In the genomic region with DNA sequence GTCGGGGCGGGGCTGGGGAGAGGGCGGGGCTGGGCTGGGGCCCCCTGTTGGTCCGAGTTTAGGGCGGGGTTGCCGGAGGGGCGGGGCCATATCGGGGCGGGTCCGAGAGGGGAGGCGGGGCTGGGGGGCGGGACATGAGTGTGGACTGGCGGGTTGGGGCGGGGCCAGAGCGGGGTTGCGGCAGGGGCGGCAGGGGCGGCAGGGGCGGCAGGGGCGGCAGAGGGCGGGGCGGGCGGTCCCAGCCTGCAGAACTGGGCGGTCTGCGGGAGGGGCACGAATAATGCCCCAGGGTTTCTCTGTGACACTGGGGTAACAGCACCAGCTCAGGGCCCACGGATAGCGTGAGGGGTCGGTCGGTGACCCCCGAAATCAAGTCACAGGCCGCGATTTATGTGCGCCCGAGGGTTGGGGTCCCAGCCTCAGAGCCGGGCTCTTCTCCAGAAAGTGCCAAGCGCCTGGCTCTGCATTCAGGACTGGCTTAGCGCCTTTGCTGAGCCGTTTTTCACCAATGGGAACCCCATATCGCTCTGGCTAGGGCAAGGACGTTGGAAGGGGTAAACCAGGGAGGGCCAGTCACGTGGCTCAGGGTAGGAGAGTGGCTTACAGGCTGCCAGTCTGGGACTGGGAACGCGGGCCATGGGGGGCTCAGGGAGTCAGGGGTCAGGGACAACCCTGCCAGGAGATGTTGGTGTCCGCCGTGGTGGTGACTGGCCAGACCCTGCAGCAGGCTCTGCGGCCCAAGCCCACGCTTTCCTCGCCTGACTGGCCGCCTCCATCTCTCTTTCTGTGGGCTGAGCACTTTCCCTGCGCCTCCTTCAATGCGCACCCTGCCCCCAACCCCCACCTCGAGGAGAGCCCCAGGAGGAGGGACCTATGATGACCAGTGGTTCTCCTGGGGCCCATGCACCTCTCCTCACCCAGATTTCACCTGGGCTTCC, we compare ENCODE assay signal across 9 cellular contexts. TPM values are rescaled to one million over a fixed set of nuclear protein-coding genes. Genes with fewer than 3 reads are reported as not detected.
DNase-seq lines count a peak whose midpoint lies in the region; ATAC-seq, FAIRE-seq and TF ChIP-seq lines count a peak whose summit lies in the region.
"Had no signal": no experiment of that assay in that cellular context is flagged by ENCODE, and none has a peak within 500 bp of the region (broad histone marks: within the 10 kb centered on the region; RNA-seq: fewer than 3 reads in every experiment).

No MANE protein-coding gene starts in this region.

- H3K9me2 ChIP-seq in DOHH2 (replicated peaks; ENCODE audit: control insufficient read depth, low read length): no peaks in the 10 kb centered on the region

- BruUV-seq in HepG2 (replicated peaks; lab: Mats Ljungman, UMichigan): no TSS peak

- H3K9ac ChIP-seq in colonic mucosa (ENCODE audit: low read depth in 2 of 2, low read length in 2 of 2) (peak overlapping the region; percentile 57 to 92), HepG2 (ENCODE audit: insufficient read depth, low read depth, low read length) (peak overlapping the region; percentile 83)

- H3K36me3 ChIP-seq in DOHH2 (ENCODE audit: control insufficient read depth, low read length): peaks cover 30% of the 10 kb centered on the region
- H3K36me3 ChIP-seq in colonic mucosa: no peaks in the 10 kb centered on the region
- H3K36me3 ChIP-seq in HepG2 (replicated peaks in 1 of 2; ENCODE audit: control insufficient read depth in 1 of 2, insufficient read depth in 2 of 2, low read length in 2 of 2): no peaks in the 10 kb centered on the region; a peak in 1 of 5 replicates

- CTCF ChIA-PET in HepG2 (lab: Yijun Ruan, JAX; ENCODE audit: low intra/inter-chr PET ratio, low total read pairs): no interaction called here

- POLR2A ChIA-PET in HepG2 (lab: Yijun Ruan, JAX): interaction anchor here (0.9 to 2.1 kb wide), 12 partner anchors 10 to 60 kb away, joined by 3 to 13 read pairs (median 4); partner anchors contain the start of genes RHOT2, STUB1, WDR24 and WDR90

- no peaks in the 10 kb centered on the region for H4K20me1 ChIP-seq in DOHH2 (ENCODE audit: control insufficient read depth, insufficient read depth, low read depth, low read length)
- no peaks in the 10 kb centered on the region for H4K20me1 ChIP-seq in HepG2 (ENCODE audit: insufficient read depth, low read length)

- H3K79me2 ChIP-seq in DOHH2 (ENCODE audit: control insufficient read depth, low read length): peaks cover 41% of the 10 kb centered on the region
- H3K79me2 ChIP-seq in HepG2 (ENCODE audit: insufficient read depth, low read length): peaks cover 6% of the 10 kb centered on the region

- H3K4me3 ChIP-seq in DOHH2 (ENCODE audit: low read length): peak overlapping the region; percentile 82
- peak overlapping the region; percentile 87 for H3K4me3 ChIP-seq in colonic mucosa
- H3K4me3 ChIP-seq in HepG2 (replicated peaks in 1 of 3; ENCODE audit: insufficient read depth in 1 of 3, low read depth in 2 of 3, low read length in 3 of 3): peak overlapping the region; percentile 90 to 94 (median 92)

- peak; percentile 85 to 93 for DNase-seq in activated CD4-positive, alpha-beta T cell treated with anti-CD3 and anti-CD28 coated beads for 4 hours
- DNase-seq in colonic mucosa: peak; percentile 95
- DNase-seq in HepG2 (ENCODE audit: low spot score): peak; percentile 37
- peak; percentile 83 for DNase-seq in stimulated activated CD4-positive, alpha-beta T cell treated with anti-CD3 and anti-CD28 coated beads, Interleukin-2, amount 100 ng/mL, for 4 hours (ENCODE audit: low read depth)
- DNase-seq in foreskin melanocyte: no peak
- no peak for DNase-seq in OCI-M2 (lab: John Stamatoyannopoulos, UW; ENCODE audit: unreplicated experiment)

- H3K9me3 ChIP-seq in DOHH2 (ENCODE audit: control insufficient read depth, insufficient read depth, low read length) (no peaks in the 10 kb centered on the region), colonic mucosa (no peaks in the 10 kb centered on the region), HepG2 (ENCODE audit: low read length) (no peaks in the 10 kb centered on the region)

- H3F3A ChIP-seq in DOHH2 (ENCODE audit: control insufficient read depth, insufficient read depth): peaks cover 16% of the 10 kb centered on the region

- TF ChIP-seq POLR2A in HepG2 (IDR thresholded peaks at IDR 0.05; ENCODE audit: insufficient read depth in 1 of 2, low read depth in 2 of 2, low read length in 2 of 2): no peak; a peak in 1 of 4 replicates

- H3K4me2 ChIP-seq in DOHH2 (ENCODE audit: low read length) (peak overlapping the region; percentile 95), HepG2 (ENCODE audit: low read depth, low read length) (peak overlapping the region; percentile 98)

- peak; percentile 13 for ATAC-seq in HepG2

- no peak overlapping the region for H2AFZ ChIP-seq in HepG2 (ENCODE audit: low read length)

- H3K27ac ChIP-seq in DOHH2 (ENCODE audit: low read depth, low read length): peak overlapping the region; percentile 67
- peak overlapping the region; percentile 94 for H3K27ac ChIP-seq in colonic mucosa
- H3K27ac ChIP-seq in HepG2 (ENCODE audit: extremely low read length, insufficient read depth, low read length): peak overlapping the region; percentile 88

- FAIRE-seq in HepG2 (lab: Jason Lieb, UNC): no peak
- FAIRE-seq: endometrium had no signal

- no peak for TF ChIP-seq CTCF in DOHH2 (IDR thresholded peaks at IDR 0.05; ENCODE audit: low read depth, low read length, poor library complexity, severe bottlenecking)
- no peak for TF ChIP-seq CTCF in colonic mucosa (IDR thresholded peaks at IDR 0.05)
- TF ChIP-seq CTCF in HepG2 (CRISPR knock-in tag; IDR thresholded peaks at IDR 0.05): no peak

- peaks cover 48% of the 10 kb centered on the region for H3K4me1 ChIP-seq in DOHH2 (ENCODE audit: control insufficient read depth, low read length)
- peaks cover 6% of the 10 kb centered on the region for H3K4me1 ChIP-seq in colonic mucosa
- H3K4me1 ChIP-seq in HepG2 (ENCODE audit: insufficient read depth, low read length): peaks cover 37% of the 10 kb centered on the region

- WGBS in HepG2 (ENCODE audit: low lambda C conversion rate): 34% methylated on average over 15 of the region's 53 CpGs

- intact Hi-C loops in colonic mucosa (cut with DNase I): no loop called here
- intact Hi-C loops in HepG2 (cut with micrococcal nuclease; ENCODE audit: unreplicated experiment): no loop called here

- in situ Hi-C loops in HepG2 (cut with HindIII; ENCODE audit: extremely low pct_ligation_motif_present, low pct_unique_long_range_greater_than_20kb): no loop called here

- no peak for TF ChIP-seq EP300 in Ishikawa (IDR thresholded peaks at IDR 0.05; ENCODE audit: borderline replicate concordance)
- TF ChIP-seq EP300 in HepG2 (IDR thresholded peaks at IDR 0.05; ENCODE audit: low read depth in 2 of 2, low read length in 2 of 2): no peak
- no peak for TF ChIP-seq EP300 in HepG2 (CRISPR knock-in tag; IDR thresholded peaks at IDR 0.05; ENCODE audit: borderline replicate concordance)

- H3K27me3 ChIP-seq in DOHH2 (ENCODE audit: control insufficient read depth, low read length) (no peaks in the 10 kb centered on the region), colonic mucosa (no peaks in the 10 kb centered on the region), HepG2 (ENCODE audit: control insufficient read depth in 1 of 2, insufficient read depth in 2 of 2, low read length in 2 of 2) (no peaks in the 10 kb centered on the region)

- TF ChIP-seq RAD21 in Ishikawa (IDR thresholded peaks at IDR 0.05; ENCODE audit: low read depth): no peak
- TF ChIP-seq RAD21 in HepG2 (CRISPR knock-in tag; IDR thresholded peaks at IDR 0.05): no peak

RNA-seq across cellular contexts. Expression of gene METTL26, which starts 1.2 kb away (rescaled TPM):
- total RNA-seq in colonic mucosa (100 to 1,000 TPM in 1 of 2 donors, 10 to 100 TPM in 1; 43.7 to 102 TPM), HepG2 (2016; rRNA removed; fragmentation: Illumina TruSeq; extraction: Trizol) (70.1 and 75.1 TPM in 2 replicates)
- 106 and 145 TPM in 2 replicates for total RNA-seq in HepG2 (2016; cell fraction: cytosol; rRNA removed; fragmentation: Illumina TruSeq; extraction: Trizol; ENCODE audit: low read depth)
- total RNA-seq in HepG2 (2016; cell fraction: insoluble cytoplasmic fraction; rRNA removed; fragmentation: Illumina TruSeq; extraction: Trizol): 72.6 and 72.8 TPM in 2 replicates
- total RNA-seq in HepG2 (2016; cell fraction: membrane; rRNA removed; fragmentation: Illumina TruSeq; extraction: Trizol): 85.6 and 121 TPM in 2 replicates
- 25.9 and 26.1 TPM in 2 replicates for total RNA-seq in HepG2 (2016; cell fraction: nucleus; rRNA removed; fragmentation: Illumina TruSeq; extraction: Trizol)
- 65.5 and 65.8 TPM in 2 replicates for polyA plus RNA-seq in HepG2 (2011; rRNA removed)
- 61.3 and 112 TPM in 2 replicates for polyA plus RNA-seq in HepG2 (2011; cell fraction: cytosol; rRNA removed)
- polyA plus RNA-seq in HepG2 (2011; cell fraction: nucleus; rRNA removed): 121 and 152 TPM in 2 replicates
- polyA plus RNA-seq in HepG2 (2012): 40.7 and 43.0 TPM in 2 replicates
- 158 and 183 TPM in 2 replicates for polyA plus RNA-seq in HepG2 (2016; cell fraction: cytosol; fragmentation: Illumina TruSeq; extraction: Trizol; ENCODE audit: low read depth)
- 91.6 and 101 TPM in 2 replicates for polyA plus RNA-seq in HepG2 (2016; cell fraction: insoluble cytoplasmic fraction; fragmentation: Illumina TruSeq; extraction: Trizol; ENCODE audit: low read depth)
- polyA plus RNA-seq in HepG2 (2016; cell fraction: membrane; fragmentation: Illumina TruSeq; extraction: Trizol; ENCODE audit: low read depth): 118 and 119 TPM in 2 replicates
- 66.7 and 70.0 TPM in 2 replicates for polyA plus RNA-seq in HepG2 (2016; cell fraction: nucleus; fragmentation: Illumina TruSeq; extraction: Trizol; ENCODE audit: insufficient read depth, low read depth)
- 66.6 and 95.2 TPM in 2 replicates for polyA minus RNA-seq in HepG2 (2011; rRNA and poly(A)+ RNA removed; ENCODE audit: low replicate concordance)
- polyA minus RNA-seq in HepG2 (2011; cell fraction: cytosol; rRNA and poly(A)+ RNA removed): 30.0 and 37.0 TPM in 2 replicates
- polyA minus RNA-seq in HepG2 (2011; cell fraction: nucleus; rRNA and poly(A)+ RNA removed): 15.3 and 23.3 TPM in 2 replicates

RNA-seq across cellular contexts. Expression of gene MCRIP2, which starts 4.3 kb away (rescaled TPM):
- 100 to 1,000 TPM; 132 to 158 TPM for total RNA-seq in colonic mucosa
- total RNA-seq in HepG2 (2016; rRNA removed; fragmentation: Illumina TruSeq; extraction: Trizol): 54.6 and 76.7 TPM in 2 replicates
- 213 and 245 TPM in 2 replicates for total RNA-seq in HepG2 (2016; cell fraction: cytosol; rRNA removed; fragmentation: Illumina TruSeq; extraction: Trizol; ENCODE audit: low read depth)
- 53.9 and 78.9 TPM in 2 replicates for total RNA-seq in HepG2 (2016; cell fraction: insoluble cytoplasmic fraction; rRNA removed; fragmentation: Illumina TruSeq; extraction: Trizol)
- 142 and 185 TPM in 2 replicates for total RNA-seq in HepG2 (2016; cell fraction: membrane; rRNA removed; fragmentation: Illumina TruSeq; extraction: Trizol)
- total RNA-seq in HepG2 (2016; cell fraction: nucleus; rRNA removed; fragmentation: Illumina TruSeq; extraction: Trizol): 43.6 and 55.4 TPM in 2 replicates
- 39.6 and 50.7 TPM in 2 replicates for polyA plus RNA-seq in HepG2 (2011; rRNA removed)
- polyA plus RNA-seq in HepG2 (2011; cell fraction: cytosol; rRNA removed): 28.2 and 61.1 TPM in 2 replicates
- 96.2 and 105 TPM in 2 replicates for polyA plus RNA-seq in HepG2 (2011; cell fraction: nucleus; rRNA removed)
- polyA plus RNA-seq in HepG2 (2012): 16.1 and 33.3 TPM in 2 replicates
- polyA plus RNA-seq in HepG2 (2016; cell fraction: cytosol; fragmentation: Illumina TruSeq; extraction: Trizol; ENCODE audit: low read depth): 190 and 204 TPM in 2 replicates
- 37.1 and 43.7 TPM in 2 replicates for polyA plus RNA-seq in HepG2 (2016; cell fraction: insoluble cytoplasmic fraction; fragmentation: Illumina TruSeq; extraction: Trizol; ENCODE audit: low read depth)
- 110 and 119 TPM in 2 replicates for polyA plus RNA-seq in HepG2 (2016; cell fraction: membrane; fragmentation: Illumina TruSeq; extraction: Trizol; ENCODE audit: low read depth)
- 85.1 and 93.5 TPM in 2 replicates for polyA plus RNA-seq in HepG2 (2016; cell fraction: nucleus; fragmentation: Illumina TruSeq; extraction: Trizol; ENCODE audit: insufficient read depth, low read depth)
- 21.1 and 22.3 TPM in 2 replicates for polyA minus RNA-seq in HepG2 (2011; rRNA and poly(A)+ RNA removed; ENCODE audit: low replicate concordance)
- polyA minus RNA-seq in HepG2 (2011; cell fraction: cytosol; rRNA and poly(A)+ RNA removed): 13.8 and 16.0 TPM in 2 replicates
- polyA minus RNA-seq in HepG2 (2011; cell fraction: nucleus; rRNA and poly(A)+ RNA removed): 14.9 and 18.2 TPM in 2 replicates

RNA-seq across cellular contexts. Expression of gene WFIKKN1, which starts 6.6 kb away (rescaled TPM):
- total RNA-seq in colonic mucosa: 1 to 10 TPM in 1 of 2 donors, under 1 TPM in 1; 0.80 to 1.1 TPM
- 2.4 and 4.9 TPM in 2 replicates for total RNA-seq in HepG2 (2016; rRNA removed; fragmentation: Illumina TruSeq; extraction: Trizol)
- 0.61 and 0.88 TPM in 2 replicates for total RNA-seq in HepG2 (2016; cell fraction: cytosol; rRNA removed; fragmentation: Illumina TruSeq; extraction: Trizol; ENCODE audit: low read depth)
- total RNA-seq in HepG2 (2016; cell fraction: insoluble cytoplasmic fraction; rRNA removed; fragmentation: Illumina TruSeq; extraction: Trizol): 2.1 and 4.8 TPM in 2 replicates
- 1.1 and 1.8 TPM in 2 replicates for total RNA-seq in HepG2 (2016; cell fraction: membrane; rRNA removed; fragmentation: Illumina TruSeq; extraction: Trizol)
- 3.0 and 3.4 TPM in 2 replicates for total RNA-seq in HepG2 (2016; cell fraction: nucleus; rRNA removed; fragmentation: Illumina TruSeq; extraction: Trizol)
- 1.7 and 2.9 TPM in 2 replicates for polyA plus RNA-seq in HepG2 (2011; rRNA removed)
- polyA plus RNA-seq in HepG2 (2011; cell fraction: cytosol; rRNA removed): 2.6 and 4.2 TPM in 2 replicates
- polyA plus RNA-seq in HepG2 (2011; cell fraction: nucleus; rRNA removed): 4.0 and 4.2 TPM in 2 replicates
- 1.7 and 2.2 TPM in 2 replicates for polyA plus RNA-seq in HepG2 (2012)
- polyA plus RNA-seq in HepG2 (2016; cell fraction: cytosol; fragmentation: Illumina TruSeq; extraction: Trizol; ENCODE audit: low read depth): 0.58 and 0.66 TPM in 2 replicates
- polyA plus RNA-seq in HepG2 (2016; cell fraction: insoluble cytoplasmic fraction; fragmentation: Illumina TruSeq; extraction: Trizol; ENCODE audit: low read depth): 2.6 and 2.7 TPM in 2 replicates
- 0.93 and 1.1 TPM in 2 replicates for polyA plus RNA-seq in HepG2 (2016; cell fraction: membrane; fragmentation: Illumina TruSeq; extraction: Trizol; ENCODE audit: low read depth)
- 5.9 and 6.7 TPM in 2 replicates for polyA plus RNA-seq in HepG2 (2016; cell fraction: nucleus; fragmentation: Illumina TruSeq; extraction: Trizol; ENCODE audit: insufficient read depth, low read depth)
- polyA minus RNA-seq in HepG2 (2011; rRNA and poly(A)+ RNA removed; ENCODE audit: low replicate concordance): 3.9 and 5.4 TPM in 2 replicates
- polyA minus RNA-seq in HepG2 (2011; cell fraction: cytosol; rRNA and poly(A)+ RNA removed): 3.1 and 4.6 TPM in 2 replicates
- polyA minus RNA-seq in HepG2 (2011; cell fraction: nucleus; rRNA and poly(A)+ RNA removed): 1.0 and 1.7 TPM in 2 replicates

RNA-seq across cellular contexts. Expression of gene WDR90, which starts 11.8 kb away (rescaled TPM):
- total RNA-seq in colonic mucosa: 100 to 1,000 TPM in 1 of 2 donors, 10 to 100 TPM in 1; 25.1 to 122 TPM
- 10.2 and 28.9 TPM in 2 replicates for total RNA-seq in HepG2 (2016; rRNA removed; fragmentation: Illumina TruSeq; extraction: Trizol)
- total RNA-seq in HepG2 (2016; cell fraction: cytosol; rRNA removed; fragmentation: Illumina TruSeq; extraction: Trizol; ENCODE audit: low read depth): 8.3 and 8.4 TPM in 2 replicates
- 10.2 and 31.3 TPM in 2 replicates for total RNA-seq in HepG2 (2016; cell fraction: insoluble cytoplasmic fraction; rRNA removed; fragmentation: Illumina TruSeq; extraction: Trizol)
- total RNA-seq in HepG2 (2016; cell fraction: membrane; rRNA removed; fragmentation: Illumina TruSeq; extraction: Trizol): 9.7 and 10.7 TPM in 2 replicates
- 40.6 and 49.4 TPM in 2 replicates for total RNA-seq in HepG2 (2016; cell fraction: nucleus; rRNA removed; fragmentation: Illumina TruSeq; extraction: Trizol)
- polyA plus RNA-seq in HepG2 (2011; rRNA removed): 11.1 and 14.9 TPM in 2 replicates
- polyA plus RNA-seq in HepG2 (2011; cell fraction: cytosol; rRNA removed): 3.4 and 7.3 TPM in 2 replicates
- 165 and 272 TPM in 2 replicates for polyA plus RNA-seq in HepG2 (2011; cell fraction: nucleus; rRNA removed)
- 8.4 and 11.0 TPM in 2 replicates for polyA plus RNA-seq in HepG2 (2012)
- 2.6 and 2.7 TPM in 2 replicates for polyA plus RNA-seq in HepG2 (2016; cell fraction: cytosol; fragmentation: Illumina TruSeq; extraction: Trizol; ENCODE audit: low read depth)
- 9.7 and 12.6 TPM in 2 replicates for polyA plus RNA-seq in HepG2 (2016; cell fraction: insoluble cytoplasmic fraction; fragmentation: Illumina TruSeq; extraction: Trizol; ENCODE audit: low read depth)
- 5.3 TPM in 2 replicates for polyA plus RNA-seq in HepG2 (2016; cell fraction: membrane; fragmentation: Illumina TruSeq; extraction: Trizol; ENCODE audit: low read depth)
- 127 and 129 TPM in 2 replicates for polyA plus RNA-seq in HepG2 (2016; cell fraction: nucleus; fragmentation: Illumina TruSeq; extraction: Trizol; ENCODE audit: insufficient read depth, low read depth)
- polyA minus RNA-seq in HepG2 (2011; rRNA and poly(A)+ RNA removed; ENCODE audit: low replicate concordance): 12.2 and 29.3 TPM in 2 replicates
- polyA minus RNA-seq in HepG2 (2011; cell fraction: cytosol; rRNA and poly(A)+ RNA removed): 3.2 and 14.2 TPM in 2 replicates
- 15.8 and 22.4 TPM in 2 replicates for polyA minus RNA-seq in HepG2 (2011; cell fraction: nucleus; rRNA and poly(A)+ RNA removed)

RNA-seq across cellular contexts. Expression of gene RHOT2, which starts 30.6 kb away (rescaled TPM):
- total RNA-seq in colonic mucosa: 100 to 1,000 TPM; 112 to 182 TPM
- 34.1 and 63.6 TPM in 2 replicates for total RNA-seq in HepG2 (2016; rRNA removed; fragmentation: Illumina TruSeq; extraction: Trizol)
- total RNA-seq in HepG2 (2016; cell fraction: cytosol; rRNA removed; fragmentation: Illumina TruSeq; extraction: Trizol; ENCODE audit: low read depth): 17.1 and 18.2 TPM in 2 replicates
- total RNA-seq in HepG2 (2016; cell fraction: insoluble cytoplasmic fraction; rRNA removed; fragmentation: Illumina TruSeq; extraction: Trizol): 29.4 and 68.9 TPM in 2 replicates
- 23.2 and 28.4 TPM in 2 replicates for total RNA-seq in HepG2 (2016; cell fraction: membrane; rRNA removed; fragmentation: Illumina TruSeq; extraction: Trizol)
- 78.3 and 79.1 TPM in 2 replicates for total RNA-seq in HepG2 (2016; cell fraction: nucleus; rRNA removed; fragmentation: Illumina TruSeq; extraction: Trizol)
- polyA plus RNA-seq in HepG2 (2011; rRNA removed): 76.9 and 104 TPM in 2 replicates
- 24.1 and 52.3 TPM in 2 replicates for polyA plus RNA-seq in HepG2 (2011; cell fraction: cytosol; rRNA removed)
- polyA plus RNA-seq in HepG2 (2011; cell fraction: nucleus; rRNA removed): 959 and 1,318 TPM in 2 replicates
- 36.6 and 59.1 TPM in 2 replicates for polyA plus RNA-seq in HepG2 (2012)
- polyA plus RNA-seq in HepG2 (2016; cell fraction: cytosol; fragmentation: Illumina TruSeq; extraction: Trizol; ENCODE audit: low read depth): 14.1 and 16.7 TPM in 2 replicates
- polyA plus RNA-seq in HepG2 (2016; cell fraction: insoluble cytoplasmic fraction; fragmentation: Illumina TruSeq; extraction: Trizol; ENCODE audit: low read depth): 34.3 and 41.8 TPM in 2 replicates
- 19.1 and 22.6 TPM in 2 replicates for polyA plus RNA-seq in HepG2 (2016; cell fraction: membrane; fragmentation: Illumina TruSeq; extraction: Trizol; ENCODE audit: low read depth)
- polyA plus RNA-seq in HepG2 (2016; cell fraction: nucleus; fragmentation: Illumina TruSeq; extraction: Trizol; ENCODE audit: insufficient read depth, low read depth): 215 and 253 TPM in 2 replicates
- 36.6 and 76.1 TPM in 2 replicates for polyA minus RNA-seq in HepG2 (2011; rRNA and poly(A)+ RNA removed; ENCODE audit: low replicate concordance)
- 23.0 and 32.0 TPM in 2 replicates for polyA minus RNA-seq in HepG2 (2011; cell fraction: cytosol; rRNA and poly(A)+ RNA removed)
- 71.6 and 76.3 TPM in 2 replicates for polyA minus RNA-seq in HepG2 (2011; cell fraction: nucleus; rRNA and poly(A)+ RNA removed)

Comparison
In these comparisons a context has a peak if more than half of its experiments do, and no peak if none do; other contexts are left out.
1. DNase-seq: peak in activated CD4-positive, alpha-beta T cell treated with anti-CD3 and anti-CD28 coated beads for 4 hours (2 of 2), colonic mucosa (single experiment), HepG2 (single experiment) and stimulated activated CD4-positive, alpha-beta T cell treated with anti-CD3 and anti-CD28 coated beads, Interleukin-2, amount 100 ng/mL, for 4 hours (single experiment); none in foreskin melanocyte (single experiment) and OCI-M2 (single experiment).
2. Peak in every context shown above with its lines, with median percentiles within 50 percentile points of each other: H3K27ac ChIP-seq and H3K4me3 ChIP-seq.